Comparison of ENCODE assay signal across 8 cellular contexts in genomic region chr19:48967346-48968178, GRCh38. TPM values are rescaled to one million over a fixed set of nuclear protein-coding genes. Genes with fewer than 3 reads are reported as not detected.
DNase-seq lines count a peak whose midpoint lies in the region; ATAC-seq and TF ChIP-seq lines count a peak whose summit lies in the region.

No MANE protein-coding gene starts in this region.

- intact Hi-C loops in activated CD8-positive, alpha-beta T cell treated with anti-CD3 and anti-CD28 coated beads for 36 hours (cut with micrococcal nuclease) = loop anchor here (5.0 to 10.0 kb wide), 2 partner anchors 93 to 170 kb away; partner anchors contain the start of gene PPP1R15A
- intact Hi-C loops in left ventricle myocardium superior (cut with micrococcal nuclease) = no loop called here
- intact Hi-C loops in lower leg skin (cut with DNase I; ENCODE audit: low total_unique reads) = no loop called here

- no peak for TF ChIP-seq CTCF in activated CD8-positive, alpha-beta T cell treated with anti-CD3 and anti-CD28 coated beads for 36 hours (IDR thresholded peaks at IDR 0.05)
- TF ChIP-seq CTCF in lower leg skin (IDR thresholded peaks at IDR 0.05) = no peak

- no peak for TF ChIP-seq POLR2A in lower leg skin (IDR thresholded peaks at IDR 0.05)

- no peaks in the 10 kb centered on the region for H3K9me3 Mint-ChIP-seq in stimulated activated naive CD8-positive, alpha-beta T cell treated with anti-CD3 and anti-CD28 coated beads, Interleukin-15, Interleukin-2, amounts not matched to agents 100 ng/mL and 50 ng/mL, for 24 hours
- H3K9me3 Mint-ChIP-seq in activated CD8-positive, alpha-beta T cell treated with anti-CD3 and anti-CD28 coated beads for 36 hours = no peaks in the 10 kb centered on the region
- no peaks in the 10 kb centered on the region for H3K9me3 Mint-ChIP-seq in stimulated activated naive CD8-positive, alpha-beta T cell treated with anti-CD3 and anti-CD28 coated beads, Interleukin-15, amount 100 ng/mL, for 72 hours

- 67 to 75% methylated on average over 14 of the region's 14 CpGs for WGBS in lower leg skin, 2 donors

- no peak overlapping the region for H3K4me3 ChIP-seq in lower leg skin (ENCODE audit: low read depth, poor library complexity, severe bottlenecking)

- peak overlapping the region; percentile 98 for H3K4me3 Mint-ChIP-seq in stimulated activated naive CD8-positive, alpha-beta T cell treated with anti-CD3 and anti-CD28 coated beads, Interleukin-15, Interleukin-2, amounts not matched to agents 100 ng/mL and 50 ng/mL, for 24 hours
- peak overlapping the region; percentile 98 for H3K4me3 Mint-ChIP-seq in activated CD8-positive, alpha-beta T cell treated with anti-CD3 and anti-CD28 coated beads for 36 hours
- peak overlapping the region; percentile 92 to 96 for H3K4me3 Mint-ChIP-seq in stimulated activated naive CD8-positive, alpha-beta T cell treated with anti-CD3 and anti-CD28 coated beads, Interleukin-15, amount 100 ng/mL, for 72 hours

- peaks cover 39% of the 10 kb centered on the region for H3K36me3 Mint-ChIP-seq in stimulated activated naive CD8-positive, alpha-beta T cell treated with anti-CD3 and anti-CD28 coated beads, Interleukin-15, Interleukin-2, amounts not matched to agents 100 ng/mL and 50 ng/mL, for 24 hours (ENCODE audit: low read depth)
- peaks cover 40% of the 10 kb centered on the region for H3K36me3 Mint-ChIP-seq in activated CD8-positive, alpha-beta T cell treated with anti-CD3 and anti-CD28 coated beads for 36 hours (ENCODE audit: low read depth)

- CTCF ChIA-PET in activated CD8-positive, alpha-beta T cell treated with anti-CD3 and anti-CD28 coated beads for 36 hours (lab: Charles Lee) = interaction anchor here (1.0 to 3.8 kb wide), 6 partner anchors 8 to 172 kb away, joined by 3 to 17 read pairs (median 6); partner anchors contain the start of genes GYS1, HSD17B14 and RUVBL2

- H3K27me3 Mint-ChIP-seq in stimulated activated naive CD8-positive, alpha-beta T cell treated with anti-CD3 and anti-CD28 coated beads, Interleukin-15, Interleukin-2, amounts not matched to agents 100 ng/mL and 50 ng/mL, for 24 hours = no peaks in the 10 kb centered on the region
- no peaks in the 10 kb centered on the region for H3K27me3 Mint-ChIP-seq in activated CD8-positive, alpha-beta T cell treated with anti-CD3 and anti-CD28 coated beads for 36 hours
- H3K27me3 Mint-ChIP-seq in stimulated activated naive CD8-positive, alpha-beta T cell treated with anti-CD3 and anti-CD28 coated beads, Interleukin-15, amount 100 ng/mL, for 72 hours = no peaks in the 10 kb centered on the region

- peaks cover 54% of the 10 kb centered on the region for H3K4me1 Mint-ChIP-seq in stimulated activated naive CD8-positive, alpha-beta T cell treated with anti-CD3 and anti-CD28 coated beads, Interleukin-15, Interleukin-2, amounts not matched to agents 100 ng/mL and 50 ng/mL, for 24 hours (ENCODE audit: low read depth)
- peaks cover 40% of the 10 kb centered on the region for H3K4me1 Mint-ChIP-seq in activated CD8-positive, alpha-beta T cell treated with anti-CD3 and anti-CD28 coated beads for 36 hours (ENCODE audit: low read depth)
- H3K4me1 Mint-ChIP-seq in stimulated activated naive CD8-positive, alpha-beta T cell treated with anti-CD3 and anti-CD28 coated beads, Interleukin-15, amount 100 ng/mL, for 72 hours = peaks cover 70% of the 10 kb centered on the region

- POLR2A ChIA-PET in activated CD8-positive, alpha-beta T cell treated with anti-CD3 and anti-CD28 coated beads for 36 hours (lab: Charles Lee) = interaction anchor here (0.6 to 6.2 kb wide), 13 partner anchors 10 to 926 kb away, joined by 3 to 53 read pairs (median 6); partner anchors contain the start of genes BAX, GYS1, NUCB1 and PPP1R15A

- no peak for ATAC-seq in stimulated activated naive CD8-positive, alpha-beta T cell treated with anti-CD3 and anti-CD28 coated beads, Interleukin-15, Interleukin-2, amounts not matched to agents 100 U/mL and 50 U/mL, for 24 hours
- no peak for ATAC-seq in activated CD8-positive, alpha-beta T cell treated with anti-CD3 and anti-CD28 coated beads for 36 hours
- peak; percentile 0 for ATAC-seq in left ventricle myocardium superior
- ATAC-seq in stimulated activated naive CD8-positive, alpha-beta T cell treated with anti-CD3 and anti-CD28 coated beads, Interleukin-15, amount 100 ng/mL, for 72 hours = no peak

- DNase-seq in stimulated activated naive CD8-positive, alpha-beta T cell treated with anti-CD3 and anti-CD28 coated beads, Interleukin-15, Interleukin-2, amounts not matched to agents 100 U/mL and 50 U/mL, for 24 hours = no peak
- no peak for DNase-seq in activated CD8-positive, alpha-beta T cell treated with anti-CD3 and anti-CD28 coated beads for 36 hours
- DNase-seq in left ventricle myocardium superior (no peak), lower leg skin (ENCODE audit: low spot score in 2 of 2) (no peak), SW480 (ENCODE audit: low spot score) (no peak), A172 (ENCODE audit: low spot score) (no peak)
- DNase-seq in stimulated activated naive CD8-positive, alpha-beta T cell treated with anti-CD3 and anti-CD28 coated beads, Interleukin-15, amount 100 ng/mL, for 72 hours = no peak

- peak overlapping the region; percentile 95 for H3K27ac Mint-ChIP-seq in stimulated activated naive CD8-positive, alpha-beta T cell treated with anti-CD3 and anti-CD28 coated beads, Interleukin-15, Interleukin-2, amounts not matched to agents 100 ng/mL and 50 ng/mL, for 24 hours
- H3K27ac Mint-ChIP-seq in activated CD8-positive, alpha-beta T cell treated with anti-CD3 and anti-CD28 coated beads for 36 hours = peak overlapping the region; percentile 100
- peak overlapping the region in 1 of 2 donors; percentile 77 for H3K27ac Mint-ChIP-seq in stimulated activated naive CD8-positive, alpha-beta T cell treated with anti-CD3 and anti-CD28 coated beads, Interleukin-15, amount 100 ng/mL, for 72 hours

RNA-seq across cellular contexts. Expression of gene FTL, which starts 2.5 kb away (rescaled TPM):
- 1,000 to 10,000 TPM; 1,296 to 1,324 TPM for total RNA-seq in activated CD8-positive, alpha-beta T cell treated with anti-CD3 and anti-CD28 coated beads for 36 hours
- 684 TPM for total RNA-seq in left ventricle myocardium superior
- total RNA-seq in lower leg skin = 1,000 to 10,000 TPM; 1,012 to 1,617 (median 1,174) TPM
- 1,818 and 2,662 TPM in 2 replicates for total RNA-seq in A172 (2014; rRNA removed; shearing (Covaris generic))

RNA-seq across cellular contexts. Expression of gene BAX, which starts 12.9 kb away (rescaled TPM):
- total RNA-seq in activated CD8-positive, alpha-beta T cell treated with anti-CD3 and anti-CD28 coated beads for 36 hours = 100 to 1,000 TPM; 182 to 189 TPM
- total RNA-seq in left ventricle myocardium superior (22.0 TPM), lower leg skin (10 to 100 TPM; 15.5 to 36.3 (median 31.1) TPM)
- 32.4 and 40.6 TPM in 2 replicates for total RNA-seq in A172 (2014; rRNA removed; shearing (Covaris generic))

RNA-seq across cellular contexts. Expression of gene GYS1, which starts 25.5 kb away (rescaled TPM):
- total RNA-seq in activated CD8-positive, alpha-beta T cell treated with anti-CD3 and anti-CD28 coated beads for 36 hours = 10 to 100 TPM; 58.1 to 58.7 TPM
- total RNA-seq in left ventricle myocardium superior = 103 TPM
- 10 to 100 TPM; 16.4 to 33.3 (median 20.5) TPM for total RNA-seq in lower leg skin
- 14.1 and 18.2 TPM in 2 replicates for total RNA-seq in A172 (2014; rRNA removed; shearing (Covaris generic))

RNA-seq across cellular contexts. Expression of gene RUVBL2, which starts 26.1 kb away (rescaled TPM):
- 100 to 1,000 TPM; 175 to 176 TPM for total RNA-seq in activated CD8-positive, alpha-beta T cell treated with anti-CD3 and anti-CD28 coated beads for 36 hours
- total RNA-seq in left ventricle myocardium superior (44.4 TPM), lower leg skin (10 to 100 TPM; 61.3 to 83.8 (median 83.3) TPM)
- 121 and 149 TPM in 2 replicates for total RNA-seq in A172 (2014; rRNA removed; shearing (Covaris generic))

RNA-seq across cellular contexts. Expression of gene DHDH, which starts 34.1 kb away (rescaled TPM):
- 1 to 10 TPM; 1.4 to 2.8 TPM for total RNA-seq in activated CD8-positive, alpha-beta T cell treated with anti-CD3 and anti-CD28 coated beads for 36 hours
- total RNA-seq in left ventricle myocardium superior = not detected
- not detected for total RNA-seq in lower leg skin
- 0.10 TPM in 1 of 2 replicates, not detected in the other for total RNA-seq in A172 (2014; rRNA removed; shearing (Covaris generic))
